9 cellular contexts compared by ENCODE assay signal in genomic region chr9:120919639-120920494, GRCh38. TPM values are rescaled to one million over a fixed set of nuclear protein-coding genes. Genes with fewer than 3 reads are reported as not detected.
DNase-seq lines count a peak whose midpoint lies in the region; ATAC-seq, FAIRE-seq and TF ChIP-seq lines count a peak whose summit lies in the region.
"Had no signal": no experiment of that assay in that cellular context is flagged by ENCODE, and none has a peak within 500 bp of the region (broad histone marks: within the 10 kb centered on the region; RNA-seq: fewer than 3 reads in every experiment).

No MANE protein-coding gene starts in this region.

- peak overlapping the region; percentile 26 to 57 for H3K4ac ChIP-seq in mesenchymal stem cell (ENCODE audit: low read depth in 1 of 2, low read length in 2 of 2)

- no peak overlapping the region for H2BK120ac ChIP-seq in mesenchymal stem cell (ENCODE audit: low read depth, low read length)

- TF ChIP-seq CTCF in GM12878 (IDR thresholded peaks at IDR 0.05 in 2 of 3, conservative IDR thresholded peaks at IDR 0.05 in 1 of 3; ENCODE audit: control insufficient read depth in 2 of 3, extremely low read depth in 1 of 3, insufficient read depth in 1 of 3, low read depth in 3 of 3, low read length in 3 of 3) = no peak
- no peak for TF ChIP-seq CTCF in tibial artery (IDR thresholded peaks at IDR 0.05)

- BruUV-seq in GM12878 (replicated peaks; lab: Mats Ljungman, UMichigan) = no TSS peak

- H3K36me3 ChIP-seq in GM12878 (ENCODE audit: control insufficient read depth in 2 of 2, insufficient read depth in 2 of 2, low read length in 1 of 2) (peaks cover 16 to 28% of the 10 kb centered on the region in 2 experiments), mesenchymal stem cell (ENCODE audit: control insufficient read depth in 1 of 2, insufficient read depth in 2 of 2, low read depth in 1 of 2, low read length in 2 of 2) (no peaks in the 10 kb centered on the region), tibial artery (no peaks in the 10 kb centered on the region)

- peak overlapping the region; percentile 27 for H2AK5ac ChIP-seq in mesenchymal stem cell (ENCODE audit: low read length, severe bottlenecking)

- no peak overlapping the region for H3K23ac ChIP-seq in mesenchymal stem cell (ENCODE audit: low read length in 2 of 2)

- peak overlapping the region; percentile 38 for H3K4me2 ChIP-seq in GM12878 (ENCODE audit: control insufficient read depth, insufficient read depth)
- no peak overlapping the region for H3K4me2 ChIP-seq in mesenchymal stem cell (ENCODE audit: low read length, poor library complexity, severe bottlenecking)

- ATAC-seq in GM12878 = no peak

- POLR2A ChIA-PET in GM12878 (lab: Charles Lee) = interaction anchor here (0.6 to 18.1 kb wide), 6 partner anchors 14 to 86 kb away, joined by 3 to 383 read pairs (median 6); no protein-coding TSS in a partner anchor

- CTCF ChIA-PET in GM12878 (lab: Yijun Ruan, JAX) = interaction anchor here (0.6 to 7.6 kb wide), 10 partner anchors 12 to 164 kb away, joined by 3 to 110 read pairs (median 4); no protein-coding TSS in a partner anchor

- peak overlapping the region; percentile 48 for H4K8ac ChIP-seq in mesenchymal stem cell (ENCODE audit: low read length)

- peaks cover 88% of the 10 kb centered on the region for H3K79me2 ChIP-seq in GM12878 (ENCODE audit: control insufficient read depth, insufficient read depth, low read length)

- TF ChIP-seq EP300 in GM12878 (IDR thresholded peaks at IDR 0.05; ENCODE audit: borderline replicate concordance in 1 of 2, control insufficient read depth in 1 of 2, low read depth in 2 of 2, low read length in 2 of 2) = no peak

- no peak overlapping the region for H2BK15ac ChIP-seq in mesenchymal stem cell (ENCODE audit: low read depth, poor library complexity, severe bottlenecking)

- H2BK5ac ChIP-seq in mesenchymal stem cell (ENCODE audit: low read depth, low read length, poor library complexity, severe bottlenecking) = no peak overlapping the region

- H3K27ac ChIP-seq in GM12878 (ENCODE audit: control insufficient read depth, insufficient read depth) = peak overlapping the region; percentile 99
- no peak overlapping the region for H3K27ac ChIP-seq in mesenchymal stem cell (ENCODE audit: low read length, poor library complexity, severe bottlenecking)
- H3K27ac ChIP-seq in tibial artery = peak overlapping the region; percentile 94

- DNase-seq in activated CD4-positive, alpha-beta T cell treated with anti-CD3 and anti-CD28 coated beads for 4 hours = peak; percentile 18 to 25
- no peak for DNase-seq in activated CD4-positive, alpha-beta T cell treated with anti-CD3 and anti-CD28 coated beads, Interleukin-2, amount 50 U/mL, for 4 hours
- no peak for DNase-seq in GM12878 (ENCODE audit: low read depth, low spot score)
- no peak for DNase-seq in mesenchymal stem cell
- peak in 1 of 2 donors; percentile 79 for DNase-seq in tibial artery
- no peak for DNase-seq in NAMALWA (ENCODE audit: low spot score)
- DNase-seq in T1000 (lab: John Stamatoyannopoulos, UW) = no peak
- no peak for DNase-seq in stimulated activated CD4-positive, alpha-beta T cell treated with anti-CD3 and anti-CD28 coated beads, Interleukin-2, amount 100 ng/mL, for 24 hours
- DNase-seq: ACHN had no signal

- H3K9me3 ChIP-seq in GM12878 (replicated peaks; ENCODE audit: control insufficient read depth, insufficient read depth, low read length) (peaks cover 2% of the 10 kb centered on the region; the same call in 1 of the 3 replicates), mesenchymal stem cell (ENCODE audit: control insufficient read depth, low read length) (peaks cover 3% of the 10 kb centered on the region), tibial artery (no peaks in the 10 kb centered on the region)

- H3K9ac ChIP-seq in GM12878 (ENCODE audit: control insufficient read depth, insufficient read depth, low read length) (peak overlapping the region; percentile 99), mesenchymal stem cell (ENCODE audit: low read length) (no peak overlapping the region)

- H4K91ac ChIP-seq in mesenchymal stem cell (ENCODE audit: low read length) = peak overlapping the region; percentile 73

- no peak for TF ChIP-seq POLR2A in GM12878 (IDR thresholded peaks at IDR 0.05; ENCODE audit: low read depth, low read length)

- H3K14ac ChIP-seq in mesenchymal stem cell (ENCODE audit: low read length in 2 of 2) = peak overlapping the region in 1 of 2 experiments; percentile 46

- peak overlapping the region; percentile 88; the same call in 1 of the 2 replicates for H3K4me3 ChIP-seq in GM12878
- no peak overlapping the region for H3K4me3 ChIP-seq in mesenchymal stem cell (ENCODE audit: insufficient read depth in 1 of 2, low read depth in 1 of 2, low read length in 2 of 2)
- peak overlapping the region in 1 of 2 donors; percentile 1 for H3K4me3 ChIP-seq in tibial artery

- H3K4me1 ChIP-seq in GM12878 (ENCODE audit: control insufficient read depth, insufficient read depth, low read length) (peaks cover 35% of the 10 kb centered on the region), mesenchymal stem cell (ENCODE audit: control insufficient read depth, insufficient read depth, low read depth, low read length) (peaks cover 14% of the 10 kb centered on the region), tibial artery (peaks cover 8 to 100% (median 61%) of the 10 kb centered on the region in 4 donors)

- RAD21 ChIA-PET in GM12878 (lab: Charles Lee; ENCODE audit: unreplicated experiment) = interaction anchor here (0.8 to 11.9 kb wide), 5 partner anchors 15 to 266 kb away, joined by 3 to 196 read pairs (median 4); no protein-coding TSS in a partner anchor

- in situ Hi-C loops in GM12878 (cut with MboI) = no loop called here

- SMC1A ChIA-PET in GM12878 (lab: Charles Lee; ENCODE audit: uncharacterized antibody, unreplicated experiment) = interaction anchor here (0.6 to 26.1 kb wide), 9 partner anchors 10 to 151 kb away, joined by 3 to 522 read pairs (median 5); partner anchors contain the start of gene PHF19

- no peaks in the 10 kb centered on the region for H4K20me1 ChIP-seq in GM12878 (ENCODE audit: control insufficient read depth, insufficient read depth)

- H2BK12ac ChIP-seq in mesenchymal stem cell (ENCODE audit: low read length in 2 of 2) = peak overlapping the region; percentile 14 to 21

- no peak for FAIRE-seq in GM12878 (lab: Jason Lieb, UNC)

- 55% methylated on average over 10 of the region's 10 CpGs for WGBS in GM12878 (ENCODE audit: insufficient coverage, insufficient replicate concordance, low lambda C conversion rate, missing lambda C conversion rate)
- 86% methylated on average over 8 of the region's 10 CpGs for WGBS in mesenchymal stem cell

- H2AFZ ChIP-seq in GM12878 (ENCODE audit: control insufficient read depth, low read depth, low read length) (no peak overlapping the region), mesenchymal stem cell (ENCODE audit: low read depth, low read length) (no peak overlapping the region)

- H3K27me3 ChIP-seq in GM12878 (replicated peaks in 1 of 2; ENCODE audit: control insufficient read depth in 2 of 2, insufficient read depth in 2 of 2, low read length in 1 of 2) (no peaks in the 10 kb centered on the region), mesenchymal stem cell (ENCODE audit: control insufficient read depth in 1 of 2, insufficient read depth in 1 of 2, low read length in 2 of 2) (no peaks in the 10 kb centered on the region), tibial artery (no peaks in the 10 kb centered on the region)

- peak overlapping the region; percentile 55 to 67 for H3K18ac ChIP-seq in mesenchymal stem cell (ENCODE audit: low read depth in 1 of 2, low read length in 2 of 2)

- intact Hi-C loops in GM12878 (cut with micrococcal nuclease; ENCODE audit: unreplicated experiment) = loop anchor here (2.0 to 10.0 kb wide), 2 partner anchors 17 to 335 kb away; partner anchors contain the start of gene CDK5RAP2
- intact Hi-C loops in tibial artery (cut with DNase I; ENCODE audit: low total_unique reads) = no loop called here

- H3K79me1 ChIP-seq in mesenchymal stem cell (replicated peaks; ENCODE audit: low read length, poor library complexity, severe bottlenecking) = no peaks in the 10 kb centered on the region

- no peak for TF ChIP-seq RAD21 in GM12878 (IDR thresholded peaks at IDR 0.05; ENCODE audit: insufficient read depth, low read depth, low read length)

RNA-seq across cellular contexts. Expression of gene TRAF1, which starts 6.7 kb away (rescaled TPM):
- total RNA-seq in GM12878 (2013; cell fraction: nucleolus; rRNA removed) = 317 and 349 TPM in 2 replicates
- total RNA-seq in GM12878 (2014; rRNA removed) (144 and 153 TPM in 2 replicates), GM12878 (2014; rRNA removed; fragmentation: Illumina TruSeq; extraction: Trizol) (111 and 116 TPM in 2 replicates), GM12878 (2021) (163 and 164 TPM in 2 replicates)
- 44.2 TPM for polyA plus RNA-seq in GM12878 (2011; ENCODE audit: low read depth)
- polyA plus RNA-seq in GM12878 (2011; rRNA removed) (106 and 147 TPM in 2 replicates), GM12878 (2014; fragmentation: Illumina TruSeq; extraction: Trizol) (82.8 and 140 TPM in 2 replicates), GM12878 (2014; fragmentation: Nextera tagmentation; extraction: Ambion mirVana) (10 to 100 TPM; 13.8 to 16.6 TPM), GM12878 (2014; rRNA removed) (153 and 156 TPM in 2 replicates), GM12878 (2016; fragmentation: Nextera tagmentation; extraction: Ambion mirVana) (10 to 100 TPM; 69.6 to 79.5 TPM)
- 186 and 209 TPM in 2 replicates for polyA plus RNA-seq in GM12878 (2011; cell fraction: cytosol; rRNA removed)
- 205 and 241 TPM in 2 replicates for polyA plus RNA-seq in GM12878 (2011; cell fraction: nucleus; rRNA removed)
- polyA plus RNA-seq in GM12878 (2012) = 65.1 and 86.6 TPM in 2 replicates
- 194 and 283 TPM in 2 replicates for polyA minus RNA-seq in GM12878 (2011; rRNA and poly(A)+ RNA removed)
- polyA minus RNA-seq in GM12878 (2011; cell fraction: cytosol; rRNA and poly(A)+ RNA removed) = 61.2 and 66.6 TPM in 2 replicates
- 99.3 and 141 TPM in 2 replicates for polyA minus RNA-seq in GM12878 (2011; cell fraction: nucleus; rRNA and poly(A)+ RNA removed)
- 0.65 TPM for polyA plus RNA-seq in mesenchymal stem cell (2013, experiment 1 of 2)
- 0.68 TPM for polyA plus RNA-seq in mesenchymal stem cell (2013, experiment 2 of 2)

RNA-seq across cellular contexts. Expression of gene PHF19, which starts 42.9 kb away (rescaled TPM):
- 127 and 130 TPM in 2 replicates for total RNA-seq in GM12878 (2013; cell fraction: nucleolus; rRNA removed)
- total RNA-seq in GM12878 (2014; rRNA removed) (74.9 and 81.1 TPM in 2 replicates), GM12878 (2014; rRNA removed; fragmentation: Illumina TruSeq; extraction: Trizol) (63.1 and 74.8 TPM in 2 replicates), GM12878 (2021) (116 and 133 TPM in 2 replicates)
- 38.7 TPM for polyA plus RNA-seq in GM12878 (2011; ENCODE audit: low read depth)
- polyA plus RNA-seq in GM12878 (2011; rRNA removed) (45.5 and 71.1 TPM in 2 replicates), GM12878 (2014; fragmentation: Illumina TruSeq; extraction: Trizol) (64.7 and 94.2 TPM in 2 replicates), GM12878 (2014; fragmentation: Nextera tagmentation; extraction: Ambion mirVana) (10 to 100 TPM; 26.0 to 50.2 TPM), GM12878 (2014; rRNA removed) (98.6 and 106 TPM in 2 replicates), GM12878 (2016; fragmentation: Nextera tagmentation; extraction: Ambion mirVana) (100 to 1,000 TPM in 1 of 2 experiments, 10 to 100 TPM in 1; 97.9 to 113 TPM)
- 118 and 119 TPM in 2 replicates for polyA plus RNA-seq in GM12878 (2011; cell fraction: cytosol; rRNA removed)
- polyA plus RNA-seq in GM12878 (2011; cell fraction: nucleus; rRNA removed) = 334 and 350 TPM in 2 replicates
- polyA plus RNA-seq in GM12878 (2012) = 63.6 and 78.6 TPM in 2 replicates
- polyA minus RNA-seq in GM12878 (2011; rRNA and poly(A)+ RNA removed) = 85.9 and 103 TPM in 2 replicates
- 31.7 and 47.3 TPM in 2 replicates for polyA minus RNA-seq in GM12878 (2011; cell fraction: cytosol; rRNA and poly(A)+ RNA removed)
- polyA minus RNA-seq in GM12878 (2011; cell fraction: nucleus; rRNA and poly(A)+ RNA removed) = 69.5 and 128 TPM in 2 replicates
- 16.7 TPM for polyA plus RNA-seq in mesenchymal stem cell (2013, experiment 1 of 2)
- 15.1 TPM for polyA plus RNA-seq in mesenchymal stem cell (2013, experiment 2 of 2)

Comparison
In these comparisons a context has a peak if more than half of its experiments do, and no peak if none do; other contexts are left out.
1. DNase-seq: peak in activated CD4-positive, alpha-beta T cell treated with anti-CD3 and anti-CD28 coated beads for 4 hours (2 of 2); none in activated CD4-positive, alpha-beta T cell treated with anti-CD3 and anti-CD28 coated beads, Interleukin-2, amount 50 U/mL, for 4 hours (0 of 2), GM12878 (single experiment), mesenchymal stem cell (single experiment), NAMALWA (single experiment), T1000 (single experiment) and stimulated activated CD4-positive, alpha-beta T cell treated with anti-CD3 and anti-CD28 coated beads, Interleukin-2, amount 100 ng/mL, for 24 hours (0 of 2).